Comparison of ENCODE assay signal across 6 cellular contexts in the genomic region with DNA sequence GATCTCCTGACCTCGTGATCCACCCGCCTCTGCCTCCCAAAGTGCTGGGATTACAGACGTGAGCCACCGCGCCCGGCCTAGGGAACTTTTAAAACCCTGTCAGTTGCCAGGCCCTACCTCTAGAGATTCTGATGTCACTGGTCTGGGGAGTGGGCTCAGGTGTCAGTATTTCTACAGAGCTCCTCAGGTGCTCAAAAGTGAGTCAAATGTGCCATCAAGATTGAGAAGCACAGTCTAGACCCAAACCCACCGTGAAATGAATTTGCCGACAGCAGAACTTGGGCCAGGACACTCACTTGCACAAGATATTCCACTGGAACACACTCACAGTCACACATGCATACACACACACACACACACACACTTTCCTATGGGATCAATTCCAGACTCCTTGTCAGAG.
"Had no signal": no experiment of that assay in that cellular context is flagged by ENCODE, and none has a peak within 500 bp of the region (broad histone marks: within the 10 kb centered on the region; RNA-seq: fewer than 3 reads in every experiment).

No MANE protein-coding gene starts in this region.

- H3K4me3 ChIP-seq: GM23338, K562 had no signal

- DNase-seq: H9, HCEC 1CT, IMR-90, KG1 had no signal

- ATAC-seq: GM23338, K562 had no signal

- H3K4me2 ChIP-seq: GM23338 had no signal

- H3K27ac Mint-ChIP-seq: GM23338, H9 had no signal

- H3K4me3 Mint-ChIP-seq: GM23338, H9 had no signal

- H3K4me1 Mint-ChIP-seq: GM23338 had no signal
